In the genomic region with DNA sequence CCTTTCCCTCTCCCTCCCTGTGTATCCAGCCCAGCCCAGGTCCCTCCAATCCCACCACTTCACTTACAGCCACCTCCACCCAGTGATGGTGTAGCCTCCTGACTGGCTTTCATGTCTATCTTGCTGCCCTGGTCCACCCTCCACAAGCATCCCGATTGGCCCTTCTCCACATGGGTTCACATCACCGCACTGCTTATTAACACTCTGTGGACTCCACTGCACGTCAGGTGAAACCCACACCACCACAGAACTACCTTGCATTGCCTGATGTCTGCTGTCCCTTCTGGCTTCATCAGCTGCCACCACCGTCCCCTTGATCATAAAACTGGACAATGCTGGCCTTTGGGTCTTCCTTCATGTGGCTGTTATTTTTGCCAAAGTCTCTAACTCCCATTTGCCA, we compare ENCODE assay signal across 24 cellular contexts.
DNase-seq lines count a peak whose midpoint lies in the region; ATAC-seq and TF ChIP-seq lines count a peak whose summit lies in the region.
"Had no signal": no experiment of that assay in that cellular context is flagged by ENCODE, and none has a peak within 500 bp of the region (broad histone marks: within the 10 kb centered on the region; RNA-seq: fewer than 3 reads in every experiment).

No MANE protein-coding gene starts in this region.

- H2AFZ ChIP-seq in hepatocyte: no peak overlapping the region

- H3K36me3 Mint-ChIP-seq in activated CD4-positive, alpha-beta T cell treated with anti-CD3 and anti-CD28 coated beads, Interleukin-2, amount 10 ng/mL, durations not matched to agents 24 days and 14 days (ENCODE audit: low read depth): no peaks in the 10 kb centered on the region
- H3K36me3 Mint-ChIP-seq: mesothelial cell of epicardium had no signal

- H3K36me3 ChIP-seq in hepatocyte (replicated peaks; ENCODE audit: insufficient read depth, low read depth): no peaks in the 10 kb centered on the region
- H3K36me3 ChIP-seq: MG63, prostate gland had no signal

- no peaks in the 10 kb centered on the region for H3K9me3 ChIP-seq in hepatocyte (ENCODE audit: low read depth)
- H3K9me3 ChIP-seq: prostate gland had no signal

- no peak for ATAC-seq in HG03025 (IDR thresholded peaks at IDR 0.05; ENCODE audit: low FRiP score, unreplicated experiment)
- no peak for ATAC-seq in HG03469 (IDR thresholded peaks at IDR 0.05; ENCODE audit: unreplicated experiment)

- peak; percentile 32 for DNase-seq in activated CD4-positive, alpha-beta T cell treated with anti-CD3 and anti-CD28 coated beads, Interleukin-2, amount 10 ng/mL, durations not matched to agents 24 days and 14 days
- DNase-seq in activated CD4-positive, alpha-beta T cell treated with anti-CD3 and anti-CD28 coated beads for 1 hour: no peak
- DNase-seq in NCI-H69 (lab: John Stamatoyannopoulos, UW) (peak; percentile 83), hepatocyte (ENCODE audit: low spot score) (no peak)
- no peak for DNase-seq in activated CD8-positive, alpha-beta memory T cell treated with anti-CD3 and anti-CD28 coated beads, Interleukin-2, amount 50 U/mL, for 4 hours
- DNase-seq: activated CD4-positive, alpha-beta memory T cell treated with anti-CD3 and anti-CD28 coated beads, Interleukin-2, amount 10 ng/mL, durations not matched to agents 7 days and 5 days; activated CD4-positive, CD25-positive, alpha-beta regulatory T cell; activated naive CD4-positive, alpha-beta T cell treated with anti-CD3 and anti-CD28 coated beads for 36 hours; amniotic stem cell; GOT3; NCI-H1436 treated with DMSO at 0.1 percent for 48 hours; NCI-H526 treated with DMSO at 0.1 percent for 48 hours; stimulated activated CD4-positive, alpha-beta T cell treated with anti-CD3 and anti-CD28 coated beads, Interleukin-2, amount 100 ng/mL, for 24 hours; stimulated activated naive CD4-positive, alpha-beta T cell treated with Interleukin-2 at 50 U/mL for 16 hours; trophoblast cell had no signal

- TF ChIP-seq CTCF in hepatocyte (IDR thresholded peaks at IDR 0.05; ENCODE audit: poor library complexity): no peak

- no peaks in the 10 kb centered on the region for H3K79me2 ChIP-seq in hepatocyte

- no peaks in the 10 kb centered on the region for H4K20me1 ChIP-seq in hepatocyte (ENCODE audit: insufficient read depth, poor library complexity, severe bottlenecking)

- 87% methylated on average over 4 of the region's 4 CpGs for WGBS in hepatocyte (ENCODE audit: low lambda C conversion rate, missing lambda C conversion rate)

- no peak overlapping the region for H3K27ac Mint-ChIP-seq in activated CD4-positive, alpha-beta T cell treated with anti-CD3 and anti-CD28 coated beads, Interleukin-2, amount 10 ng/mL, durations not matched to agents 24 days and 14 days
- H3K27ac Mint-ChIP-seq: activated CD4-positive, alpha-beta memory T cell treated with anti-CD3 and anti-CD28 coated beads, Interleukin-2, amount 10 ng/mL, durations not matched to agents 7 days and 5 days; activated naive CD4-positive, alpha-beta T cell treated with anti-CD3 and anti-CD28 coated beads for 36 hours; IgD-negative memory B cell; mesothelial cell of epicardium had no signal

- H3K4me2 ChIP-seq in hepatocyte: peak overlapping the region; percentile 44

- no peak overlapping the region for H3K27ac ChIP-seq in hepatocyte
- H3K27ac ChIP-seq in temporal lobe (ENCODE audit: low read depth, low read length): peak overlapping the region; percentile 81
- H3K27ac ChIP-seq: RWPE1, skin epidermis had no signal

- H3K4me3 Mint-ChIP-seq in activated CD4-positive, alpha-beta T cell treated with anti-CD3 and anti-CD28 coated beads, Interleukin-2, amount 10 ng/mL, durations not matched to agents 24 days and 14 days: no peak overlapping the region
- H3K4me3 Mint-ChIP-seq: activated CD4-positive, alpha-beta memory T cell treated with anti-CD3 and anti-CD28 coated beads, Interleukin-2, amount 10 ng/mL, durations not matched to agents 7 days and 5 days; activated naive CD4-positive, alpha-beta T cell treated with anti-CD3 and anti-CD28 coated beads for 36 hours; IgD-negative memory B cell; mesothelial cell of epicardium had no signal

- intact Hi-C loops in activated CD4-positive, alpha-beta T cell treated with anti-CD3 and anti-CD28 coated beads, Interleukin-2, amount 10 ng/mL, durations not matched to agents 24 days and 14 days (cut with micrococcal nuclease): no loop called here

- H3K9me2 ChIP-seq in hepatocyte (replicated peaks; ENCODE audit: insufficient read depth): no peaks in the 10 kb centered on the region

- H3K4me3 ChIP-seq in hepatocyte: no peak overlapping the region
- H3K4me3 ChIP-seq: MG63, prostate gland, skin epidermis had no signal

- peaks cover 4% of the 10 kb centered on the region for H3K9me3 Mint-ChIP-seq in activated CD4-positive, alpha-beta T cell treated with anti-CD3 and anti-CD28 coated beads, Interleukin-2, amount 10 ng/mL, durations not matched to agents 24 days and 14 days

- no peaks in the 10 kb centered on the region for H3K4me1 ChIP-seq in hepatocyte (ENCODE audit: insufficient read depth)
- H3K4me1 ChIP-seq: prostate gland had no signal

- no peaks in the 10 kb centered on the region for H3K27me3 ChIP-seq in hepatocyte

- no peaks in the 10 kb centered on the region for H3K4me1 Mint-ChIP-seq in activated CD4-positive, alpha-beta T cell treated with anti-CD3 and anti-CD28 coated beads, Interleukin-2, amount 10 ng/mL, durations not matched to agents 24 days and 14 days
- H3K4me1 Mint-ChIP-seq: activated CD4-positive, alpha-beta memory T cell treated with anti-CD3 and anti-CD28 coated beads, Interleukin-2, amount 10 ng/mL, durations not matched to agents 7 days and 5 days; mesothelial cell of epicardium had no signal

- no peaks in the 10 kb centered on the region for H3K27me3 Mint-ChIP-seq in activated CD4-positive, alpha-beta T cell treated with anti-CD3 and anti-CD28 coated beads, Interleukin-2, amount 10 ng/mL, durations not matched to agents 24 days and 14 days

Comparison
In these comparisons a context has a peak if more than half of its experiments do, and no peak if none do; other contexts are left out.
1. DNase-seq: peak in activated CD4-positive, alpha-beta T cell treated with anti-CD3 and anti-CD28 coated beads, Interleukin-2, amount 10 ng/mL, durations not matched to agents 24 days and 14 days (single experiment) and NCI-H69 (single experiment); none in activated CD4-positive, alpha-beta T cell treated with anti-CD3 and anti-CD28 coated beads for 1 hour (single experiment), hepatocyte (single experiment) and activated CD8-positive, alpha-beta memory T cell treated with anti-CD3 and anti-CD28 coated beads, Interleukin-2, amount 50 U/mL, for 4 hours (single experiment).